18 cellular contexts compared by ENCODE assay signal in genomic region chr14:29216316-29216715, GRCh38.
A peak's percentile ranks its signal among the peaks of the same experiment; 100 is the strongest.
DNase-seq lines count a peak whose midpoint lies in the region; ATAC-seq, FAIRE-seq and TF ChIP-seq lines count a peak whose summit lies in the region.
"Had no signal": no experiment of that assay in that cellular context is flagged by ENCODE, and none has a peak within 500 bp of the region (broad histone marks: within the 10 kb centered on the region; RNA-seq: fewer than 3 reads in every experiment).

No MANE protein-coding gene starts in this region.

- peak; percentile 99 for DNase-seq in DMS153 treated with DMSO at 0.1 percent for 48 hours (lab: John Stamatoyannopoulos, UW; ENCODE audit: unreplicated experiment)
- DNase-seq in NCI-H1694 treated with DMSO at 0.1 percent for 48 hours (lab: John Stamatoyannopoulos, UW): peak; percentile 97
- peak; percentile 95 for DNase-seq in NCI-H2227 (lab: John Stamatoyannopoulos, UW; ENCODE audit: unreplicated experiment)
- no peak for DNase-seq in astrocyte (ENCODE audit: low read depth)
- no peak for DNase-seq in endothelial cell (ENCODE audit: low spot score)
- DNase-seq in DMS114 treated with DMSO at 0.1 percent for 48 hours (lab: John Stamatoyannopoulos, UW; ENCODE audit: unreplicated experiment): no peak
- no peak for DNase-seq in esophagus squamous epithelium (lab: John Stamatoyannopoulos, UW)
- DNase-seq: ACHN; activated CD4-positive, alpha-beta T cell treated with anti-CD3 and anti-CD28 coated beads, Interleukin-2, amount 50 U/mL, for 1 hour; activated gamma-delta T cell; adrenal gland; IMR-90; sigmoid colon; stimulated activated naive CD8-positive, alpha-beta T cell treated with anti-CD3 and anti-CD28 coated beads, Interleukin-15, amount 100 ng/mL, for 72 hours; T-cell had no signal

- H3K36me3 Mint-ChIP-seq in astrocyte (ENCODE audit: low read depth, unreplicated experiment) (no peaks in the 10 kb centered on the region), endothelial cell (ENCODE audit: low read depth, unreplicated experiment) (no peaks in the 10 kb centered on the region)
- H3K36me3 Mint-ChIP-seq: T-cell, type B pancreatic cell had no signal

- H3K4me1 Mint-ChIP-seq in astrocyte (ENCODE audit: low read depth, unreplicated experiment): no peaks in the 10 kb centered on the region
- peaks cover 2% of the 10 kb centered on the region for H3K4me1 Mint-ChIP-seq in endothelial cell (ENCODE audit: unreplicated experiment)
- H3K4me1 Mint-ChIP-seq: stimulated activated naive CD8-positive, alpha-beta T cell treated with anti-CD3 and anti-CD28 coated beads, Interleukin-15, amount 100 ng/mL, for 72 hours; T-cell had no signal

- no peak for ATAC-seq in GM18867 (IDR thresholded peaks at IDR 0.05; ENCODE audit: unreplicated experiment)
- ATAC-seq: stimulated activated naive CD8-positive, alpha-beta T cell treated with anti-CD3 and anti-CD28 coated beads, Interleukin-15, amount 100 ng/mL, for 72 hours; T-cell had no signal

- intact Hi-C loops in esophagus squamous epithelium (cut with DNase I): no loop called here

- no peak overlapping the region for H2AFZ ChIP-seq in astrocyte (ENCODE audit: low read depth, low read length)

- H3K27me3 ChIP-seq in astrocyte (ENCODE audit: insufficient read depth, low read length) (no peaks in the 10 kb centered on the region), esophagus squamous epithelium (peaks cover 0 to 3% (median 0%) of the 10 kb centered on the region in 4 donors)
- H3K27me3 ChIP-seq: adrenal gland, sigmoid colon had no signal

- H3K36me3 ChIP-seq in astrocyte (ENCODE audit: insufficient read depth, low read length) (no peaks in the 10 kb centered on the region), esophagus squamous epithelium (no peaks in the 10 kb centered on the region)
- H3K36me3 ChIP-seq: adrenal gland, sigmoid colon had no signal

- H3K27ac Mint-ChIP-seq in astrocyte (ENCODE audit: unreplicated experiment): no peak overlapping the region
- no peak overlapping the region for H3K27ac Mint-ChIP-seq in endothelial cell (ENCODE audit: unreplicated experiment)
- H3K27ac Mint-ChIP-seq: stimulated activated naive CD8-positive, alpha-beta T cell treated with anti-CD3 and anti-CD28 coated beads, Interleukin-15, amount 100 ng/mL, for 72 hours; T-cell; type B pancreatic cell had no signal

- H3K79me2 ChIP-seq in astrocyte (ENCODE audit: insufficient read depth, low read length): no peaks in the 10 kb centered on the region

- H3K27me3 Mint-ChIP-seq in astrocyte (ENCODE audit: low read depth, unreplicated experiment): peaks cover 14% of the 10 kb centered on the region
- no peaks in the 10 kb centered on the region for H3K27me3 Mint-ChIP-seq in endothelial cell (ENCODE audit: unreplicated experiment)
- H3K27me3 Mint-ChIP-seq: stimulated activated naive CD8-positive, alpha-beta T cell treated with anti-CD3 and anti-CD28 coated beads, Interleukin-15, amount 100 ng/mL, for 72 hours; T-cell had no signal

- H3K4me3 ChIP-seq in astrocyte (ENCODE audit: insufficient read depth, low read depth, low read length): no peak overlapping the region
- H3K4me3 ChIP-seq in esophagus squamous epithelium: no peak overlapping the region
- H3K4me3 ChIP-seq: adrenal gland, sigmoid colon had no signal

- peak overlapping the region; percentile 49 for H3K4me2 ChIP-seq in astrocyte (ENCODE audit: low read length)

- FAIRE-seq in astrocyte (lab: Jason Lieb, UNC): no peak

- H3K9me3 ChIP-seq in astrocyte (ENCODE audit: insufficient read depth, low read depth, low read length) (no peaks in the 10 kb centered on the region), esophagus squamous epithelium (no peaks in the 10 kb centered on the region)
- H3K9me3 ChIP-seq: adrenal gland, sigmoid colon had no signal

- TF ChIP-seq POLR2A in esophagus squamous epithelium (IDR thresholded peaks at IDR 0.05): no peak

- H3K27ac ChIP-seq in astrocyte (ENCODE audit: low read depth, low read length) (no peak overlapping the region), esophagus squamous epithelium (no peak overlapping the region)
- H3K27ac ChIP-seq: adrenal gland, HL-60, sigmoid colon had no signal

- H4K20me1 ChIP-seq in astrocyte (ENCODE audit: insufficient read depth, low read length): no peaks in the 10 kb centered on the region

- no peak overlapping the region for H3K4me3 Mint-ChIP-seq in astrocyte (ENCODE audit: unreplicated experiment)
- H3K4me3 Mint-ChIP-seq in endothelial cell (ENCODE audit: unreplicated experiment): no peak overlapping the region
- H3K4me3 Mint-ChIP-seq: stimulated activated naive CD8-positive, alpha-beta T cell treated with anti-CD3 and anti-CD28 coated beads, Interleukin-15, amount 100 ng/mL, for 72 hours; T-cell; type B pancreatic cell had no signal

- peaks cover 12% of the 10 kb centered on the region for H3K4me1 ChIP-seq in astrocyte (ENCODE audit: insufficient read depth, low read length)
- H3K4me1 ChIP-seq in esophagus squamous epithelium: no peaks in the 10 kb centered on the region
- H3K4me1 ChIP-seq: sigmoid colon had no signal

- H3K9me3 Mint-ChIP-seq in astrocyte (ENCODE audit: unreplicated experiment) (no peaks in the 10 kb centered on the region), endothelial cell (ENCODE audit: unreplicated experiment) (no peaks in the 10 kb centered on the region)
- H3K9me3 Mint-ChIP-seq: type B pancreatic cell had no signal

- no peak overlapping the region for H3K9ac ChIP-seq in astrocyte (ENCODE audit: low read length)

- TF ChIP-seq CTCF in astrocyte (IDR thresholded peaks at IDR 0.05; ENCODE audit: insufficient read depth, low read depth, low read length) (no peak), endothelial cell (IDR thresholded peaks at IDR 0.05; ENCODE audit: unreplicated experiment) (no peak), esophagus squamous epithelium (IDR thresholded peaks at IDR 0.05) (no peak)

- WGBS in esophagus squamous epithelium, 2 donors: 29 to 32% methylated on average over 4 of the region's 4 CpGs

Comparison
In these comparisons a context has a peak if more than half of its experiments do, and no peak if none do; other contexts are left out.
1. DNase-seq: peak in DMS153 treated with DMSO at 0.1 percent for 48 hours (single experiment), NCI-H1694 treated with DMSO at 0.1 percent for 48 hours (single experiment) and NCI-H2227 (single experiment); none in astrocyte (single experiment), endothelial cell (single experiment), DMS114 treated with DMSO at 0.1 percent for 48 hours (single experiment) and esophagus squamous epithelium (single experiment).